13 cellular contexts compared by ENCODE assay signal in the genomic region with DNA sequence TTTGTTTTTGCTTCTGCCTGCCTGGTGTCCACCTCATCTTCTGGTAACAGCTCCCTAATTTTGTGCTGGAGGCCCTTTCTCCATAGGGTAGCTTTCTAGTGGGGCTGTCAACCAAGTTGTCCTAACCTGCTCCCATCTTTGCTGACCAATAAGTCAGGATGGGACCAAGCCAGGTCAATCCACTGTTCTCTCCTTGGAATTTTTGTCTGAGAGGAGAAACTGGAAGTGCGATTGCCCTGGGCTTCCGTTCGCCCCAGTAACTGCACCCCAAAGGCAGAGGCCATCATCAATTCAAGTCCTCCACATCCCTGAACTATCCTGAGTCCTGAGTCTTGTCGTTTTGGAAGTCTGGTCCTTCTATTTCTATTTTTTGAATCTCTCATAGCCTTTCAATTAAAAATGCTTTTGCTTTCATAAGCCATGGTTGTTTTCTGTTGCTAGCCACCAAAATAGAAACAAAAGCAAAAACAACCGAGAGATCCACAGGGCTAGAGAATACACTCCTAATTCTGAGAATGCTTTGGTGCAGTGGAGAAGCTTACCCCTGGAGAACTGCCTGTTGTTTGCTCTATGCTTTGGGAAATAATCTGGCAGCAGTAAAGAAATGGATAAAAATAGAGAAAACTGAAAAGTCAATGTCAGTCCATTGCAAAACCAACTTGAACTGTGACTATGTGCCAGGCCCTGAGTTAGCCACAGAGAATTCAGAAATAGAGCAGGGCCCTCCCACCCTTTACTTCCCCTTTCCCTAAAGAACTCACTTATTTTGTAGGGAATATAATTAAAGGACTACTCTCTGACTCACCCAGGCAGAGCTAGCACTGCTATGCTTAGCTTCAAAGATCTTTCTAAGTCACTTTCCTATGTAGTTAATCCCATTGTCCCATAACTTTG.
A peak's percentile ranks its signal among the peaks of the same experiment; 100 is the strongest.
DNase-seq lines count a peak whose midpoint lies in the region; ATAC-seq and TF ChIP-seq lines count a peak whose summit lies in the region.
"Had no signal": no experiment of that assay in that cellular context is flagged by ENCODE, and none has a peak within 500 bp of the region (broad histone marks: within the 10 kb centered on the region; RNA-seq: fewer than 3 reads in every experiment).

No MANE protein-coding gene starts in this region.

- no peak overlapping the region for H3K4me2 ChIP-seq in SK-N-SH
- H3K4me2 ChIP-seq: hepatocyte had no signal

- peak in 1 of 2 donors; percentile 67 for TF ChIP-seq EP300 in tibial nerve (IDR thresholded peaks at IDR 0.05)
- no peak for TF ChIP-seq EP300 in SK-N-SH (IDR thresholded peaks at IDR 0.05; ENCODE audit: borderline replicate concordance in 1 of 2, low read depth in 1 of 2, low read length in 1 of 2)

- H4K20me1 ChIP-seq in SK-N-SH (ENCODE audit: insufficient read depth), result no peaks in the 10 kb centered on the region

- DNase-seq in coronary artery (ENCODE audit: low spot score) (no peak), lower lobe of right lung (no peak), tibial nerve (ENCODE audit: low spot score in 2 of 2) (peak in 1 of 2 donors; percentile 44), RKO (ENCODE audit: low spot score) (no peak), SK-N-SH (no peak)
- DNase-seq: amygdala; CD4-positive, alpha-beta memory T cell; effector memory CD4-positive, alpha-beta T cell; stimulated activated CD4-positive, alpha-beta T cell treated with anti-CD3 and anti-CD28 coated beads, Interleukin-4, amount 100 ng/mL, for 4 hours had no signal

- H3K9ac ChIP-seq in SK-N-SH, result no peak overlapping the region

- no peaks in the 10 kb centered on the region for H3K36me3 ChIP-seq in lower lobe of right lung
- no peaks in the 10 kb centered on the region for H3K36me3 ChIP-seq in tibial nerve
- H3K36me3 ChIP-seq in SK-N-SH (replicated peaks in 1 of 2; ENCODE audit: control insufficient read depth in 1 of 2, insufficient read depth in 2 of 2, low read length in 1 of 2), result no peaks in the 10 kb centered on the region

- WGBS in tibial nerve, 2 donors, result 60 to 63% methylated on average over 5 of the region's 5 CpGs
- WGBS in SK-N-SH (ENCODE audit: low lambda C conversion rate), result 41% methylated on average over 5 of the region's 5 CpGs

- H3K4me1 ChIP-seq in lower lobe of right lung, result peaks cover 6% of the 10 kb centered on the region
- peaks cover 0 to 38% (median 21%) of the 10 kb centered on the region in 4 donors for H3K4me1 ChIP-seq in tibial nerve
- H3K4me1 ChIP-seq in SK-N-SH (ENCODE audit: control insufficient read depth in 1 of 2, insufficient read depth in 2 of 2, low read depth in 1 of 2, low read length in 1 of 2), result peaks cover 0 to 13% of the 10 kb centered on the region in 2 experiments; a peak in 1 of 4 replicates

- no peaks in the 10 kb centered on the region for H3K79me2 ChIP-seq in SK-N-SH (ENCODE audit: insufficient read depth)
- H3K79me2 ChIP-seq: hepatocyte had no signal

- ATAC-seq in HG03432 (IDR thresholded peaks at IDR 0.05; ENCODE audit: unreplicated experiment) (peak; percentile 26), lower lobe of right lung (no peak), GM19395 (IDR thresholded peaks at IDR 0.05; ENCODE audit: unreplicated experiment) (no peak)
- ATAC-seq: SK-N-SH treated with all-trans-retinoic acid at 6 μM for 48 hours had no signal

- intact Hi-C loops in lower lobe of right lung (cut with DNase I), result no loop called here

- no peaks in the 10 kb centered on the region for H3K9me3 ChIP-seq in lower lobe of right lung
- H3K9me3 ChIP-seq in tibial nerve, result no peaks in the 10 kb centered on the region
- H3K9me3 ChIP-seq in SK-N-SH, result no peaks in the 10 kb centered on the region

- no peak for TF ChIP-seq POLR2A in tibial nerve (IDR thresholded peaks at IDR 0.05)

- CTCF ChIA-PET in SK-N-SH (lab: Yijun Ruan, JAX), result interaction anchor here (2.6 kb wide), 1 partner anchor 327 kb away, joined by 10 read pairs; no protein-coding TSS in a partner anchor

- H3K27ac ChIP-seq in coronary artery (peak overlapping the region; percentile 68 to 69), lower lobe of right lung (peak overlapping the region; percentile 65), tibial nerve (peak overlapping the region in 3 of 4 donors; percentile 1 to 54 (median 53)), SK-N-SH (ENCODE audit: low read depth in 2 of 2, low read length in 1 of 2) (no peak overlapping the region)
- H3K27ac ChIP-seq: hepatocyte had no signal

- H2AFZ ChIP-seq in SK-N-SH (ENCODE audit: low read depth), result no peak overlapping the region
- H2AFZ ChIP-seq: hepatocyte had no signal

- H3K27me3 ChIP-seq in lower lobe of right lung (ENCODE audit: low read depth) (no peaks in the 10 kb centered on the region), tibial nerve (no peaks in the 10 kb centered on the region), SK-N-SH (ENCODE audit: insufficient read depth) (no peaks in the 10 kb centered on the region)
- H3K27me3 ChIP-seq: hepatocyte had no signal

- POLR2A ChIA-PET in SK-N-SH (lab: Yijun Ruan, JAX), result no interaction called here

- H3K4me3 ChIP-seq in coronary artery (no peak overlapping the region), lower lobe of right lung (no peak overlapping the region), tibial nerve (no peak overlapping the region), SK-N-SH (ENCODE audit: low read depth in 2 of 2, low read length in 1 of 2) (no peak overlapping the region)
- H3K4me3 ChIP-seq: hepatocyte had no signal

- H3F3A ChIP-seq in SK-N-SH (replicated peaks; ENCODE audit: insufficient read depth), result no peaks in the 10 kb centered on the region

- TF ChIP-seq CTCF in coronary artery (IDR thresholded peaks at IDR 0.05) (no peak), lower lobe of right lung (IDR thresholded peaks at IDR 0.05) (no peak), tibial nerve (IDR thresholded peaks at IDR 0.05) (no peak), SK-N-SH (IDR thresholded peaks at IDR 0.05) (no peak)

- no peak for TF ChIP-seq RAD21 in SK-N-SH (IDR thresholded peaks at IDR 0.05; ENCODE audit: low read length)

- H3K9me2 ChIP-seq in SK-N-SH, result no peaks in the 10 kb centered on the region

TF ChIP-seq in SK-N-SH, 30 proteins besides CTCF, POLR2A, EP300 and RAD21:
- TF ChIP-seq TCF12 (IDR thresholded peaks at IDR 0.05), result no peak
- TF ChIP-seq NRF1 (IDR thresholded peaks at IDR 0.05; ENCODE audit: low read depth, low read length), result no peak
- TF ChIP-seq FOXM1 (IDR thresholded peaks at IDR 0.05; ENCODE audit: low read depth), result no peak
- TF ChIP-seq GATA2 (CRISPR knock-in tag; IDR thresholded peaks at IDR 0.05), result no peak
- no peak for TF ChIP-seq FOXJ3 (CRISPR knock-in tag; IDR thresholded peaks at IDR 0.05)

Comparison
In these comparisons a context has a peak if more than half of its experiments do, and no peak if none do; other contexts are left out.
1. H3K27ac ChIP-seq: peak in coronary artery (2 of 2), lower lobe of right lung (single experiment) and tibial nerve (3 of 4); none in SK-N-SH (0 of 2).